Comparison of ENCODE assay signal across 26 cellular contexts in the genomic region with DNA sequence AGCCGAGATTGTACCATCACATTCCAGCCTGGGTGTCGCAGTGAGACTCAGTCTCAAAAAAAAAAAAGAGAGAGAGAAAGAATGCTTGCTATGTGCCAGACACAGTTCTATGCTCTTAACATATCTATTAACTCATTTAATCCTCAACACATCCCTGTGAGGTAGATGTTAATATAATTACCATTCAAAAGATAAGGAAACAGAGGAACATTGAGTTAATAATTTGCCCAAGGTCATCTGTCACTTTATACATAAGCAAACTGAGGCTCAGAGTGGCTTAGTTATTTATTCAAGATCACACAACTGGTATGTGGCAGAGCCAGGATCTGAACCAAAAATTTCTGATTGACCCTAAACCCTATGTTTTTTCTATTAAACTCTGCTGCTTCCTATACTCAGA.
DNase-seq lines count a peak whose midpoint lies in the region; ATAC-seq, FAIRE-seq and TF ChIP-seq lines count a peak whose summit lies in the region.
"Had no signal": no experiment of that assay in that cellular context is flagged by ENCODE, and none has a peak within 500 bp of the region (broad histone marks: within the 10 kb centered on the region; RNA-seq: fewer than 3 reads in every experiment).

No MANE protein-coding gene starts in this region.

- H3K27ac ChIP-seq in body of pancreas = peak overlapping the region in 1 of 4 donors; percentile 21
- H3K27ac ChIP-seq: 22Rv1, SJCRH30 had no signal

- no peaks in the 10 kb centered on the region for H3K36me3 ChIP-seq in body of pancreas (replicated peaks in 1 of 2; ENCODE audit: insufficient read depth in 1 of 2, low read depth in 2 of 2)
- H3K36me3 ChIP-seq: SJCRH30 had no signal

- no peak for TF ChIP-seq CTCF in body of pancreas (IDR thresholded peaks at IDR 0.05)

- no peaks in the 10 kb centered on the region for H3K9me3 ChIP-seq in body of pancreas
- H3K9me3 ChIP-seq: SJCRH30 had no signal

- H3K27me3 ChIP-seq in body of pancreas = no peaks in the 10 kb centered on the region

- peaks cover 36% of the 10 kb centered on the region for H3K4me1 ChIP-seq in body of pancreas
- H3K4me1 ChIP-seq: SJCRH30 had no signal

- no peak for TF ChIP-seq POLR2A in body of pancreas (IDR thresholded peaks at IDR 0.05)

- DNase-seq in DMS53 (lab: John Stamatoyannopoulos, UW) (peak; percentile 71), DMS53 treated with DMSO at 0.1 percent for 48 hours (lab: John Stamatoyannopoulos, UW; ENCODE audit: unreplicated experiment) (no peak), body of pancreas (no peak), renal cortical epithelial cell (ENCODE audit: low read depth) (peak; percentile 36), RCC 7860 (ENCODE audit: low spot score) (no peak), HuH-7.5 (ENCODE audit: low spot score) (no peak)
- DNase-seq: ACHN; CD4-positive, alpha-beta T cell; DMS79; EL; GDM1; H7; KBM-7; MV-4-11; NCI-H1105; NCI-H1436 treated with DMSO at 0.1 percent for 48 hours; NCI-H187 treated with DMSO at 0.1 percent for 48 hours; NCI-H524; NCI-H774; SJCRH30 had no signal

- ATAC-seq in body of pancreas (peak; percentile 65), HG02852 (IDR thresholded peaks at IDR 0.05; ENCODE audit: unreplicated experiment) (no peak)
- ATAC-seq: HepG2, Right ventricle myocardium inferior, SK-N-SH treated with all-trans-retinoic acid at 6 μM for 48 hours had no signal

- intact Hi-C loops in body of pancreas (cut with DNase I) = no loop called here

- WGBS in body of pancreas, 2 donors = 70 to 87% methylated on average over 2 of the region's 2 CpGs

- H3K4me3 ChIP-seq in body of pancreas = no peak overlapping the region
- H3K4me3 ChIP-seq: SJCRH30 had no signal

- FAIRE-seq in RCC 7860 (lab: Jason Lieb, UNC) = no peak
- FAIRE-seq: GM12891, HepG2 had no signal

Comparison
In these comparisons a context has a peak if more than half of its experiments do, and no peak if none do; other contexts are left out.
1. DNase-seq: peak in DMS53 (single experiment) and renal cortical epithelial cell (single experiment); none in DMS53 treated with DMSO at 0.1 percent for 48 hours (single experiment), body of pancreas (0 of 4), RCC 7860 (single experiment) and HuH-7.5 (single experiment).